Comparison of ENCODE assay signal across 1 cellular context in genomic region chr21:43654806-43655489, GRCh38.
TF ChIP-seq lines count a peak whose summit lies in the region.

No MANE protein-coding gene starts in this region.

TF ChIP-seq in endothelial cell of umbilical vein, 7 proteins besides CTCF, POLR2A, EP300 and RAD21:
- no peak for TF ChIP-seq EZH2 (IDR thresholded peaks at IDR 0.05; ENCODE audit: borderline replicate concordance, low read depth, low read length, severe bottlenecking)
- TF ChIP-seq GATA2 (IDR thresholded peaks at IDR 0.05; ENCODE audit: insufficient read depth, insufficient read length, low read depth, low read length): peak; percentile 74
- no peak for TF ChIP-seq JUN (IDR thresholded peaks at IDR 0.05; ENCODE audit: borderline replicate concordance, insufficient read depth, insufficient read length, low read depth)
- peak; percentile 13 for TF ChIP-seq FOS (IDR thresholded peaks at IDR 0.05; ENCODE audit: borderline replicate concordance, insufficient read depth, low read length)
- no peak for TF ChIP-seq MYC (IDR thresholded peaks at IDR 0.05; ENCODE audit: low read depth, low read length)
- no peak for TF ChIP-seq MAX (IDR thresholded peaks at IDR 0.05; ENCODE audit: insufficient read depth, insufficient read length)
